Comparison of ENCODE assay signal across 12 cellular contexts in the genomic region with DNA sequence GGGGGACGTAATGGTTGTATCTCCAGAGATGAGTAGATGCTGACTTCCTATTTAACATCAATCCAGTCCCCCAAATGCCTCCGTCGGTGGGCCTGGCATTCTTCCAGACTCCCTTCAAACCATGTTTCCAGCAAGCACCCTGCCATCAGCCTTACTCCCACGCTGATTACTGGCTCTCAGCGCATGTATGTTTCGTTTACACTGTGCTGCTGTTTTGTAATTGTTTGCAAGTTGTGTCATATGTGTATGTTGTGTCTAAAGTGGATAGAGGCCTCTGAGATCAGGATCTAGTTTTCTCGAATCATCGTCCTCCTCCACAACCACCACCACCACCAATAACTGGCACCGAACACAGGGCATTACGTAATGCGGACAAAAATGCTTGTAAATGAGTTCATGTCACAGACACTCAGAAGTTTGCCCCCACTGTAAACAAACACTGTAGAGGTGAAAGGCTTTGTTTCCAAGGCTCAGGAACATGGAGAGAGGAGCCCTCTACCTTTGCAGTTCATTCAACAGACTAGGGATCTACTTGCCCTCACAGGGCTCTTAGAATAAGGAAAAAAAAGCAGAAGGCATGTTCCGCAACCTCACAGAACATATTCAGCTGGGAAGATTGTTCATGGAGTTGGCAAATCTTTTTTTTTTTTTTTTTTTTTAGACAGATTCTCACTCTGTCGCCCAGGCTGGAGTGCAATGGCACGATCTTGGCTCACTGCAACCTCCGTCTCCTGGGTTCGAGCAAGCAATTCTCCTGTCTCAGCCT. TPM values are rescaled to one million over a fixed set of nuclear protein-coding genes. Genes with fewer than 3 reads are reported as not detected.
A peak's percentile ranks its signal among the peaks of the same experiment; 100 is the strongest.
DNase-seq lines count a peak whose midpoint lies in the region; ATAC-seq and TF ChIP-seq lines count a peak whose summit lies in the region.
"Had no signal": no experiment of that assay in that cellular context is flagged by ENCODE, and none has a peak within 500 bp of the region (broad histone marks: within the 10 kb centered on the region; RNA-seq: fewer than 3 reads in every experiment).

No MANE protein-coding gene starts in this region.

- DNase-seq in A172 (ENCODE audit: low spot score), result peak; percentile 79
- peak; percentile 83 to 85 for DNase-seq in HL-60 (ENCODE audit: low read depth in 1 of 2, low spot score in 1 of 2)
- no peak for DNase-seq in WERI-Rb-1
- DNase-seq in left lung, result peak in 1 of 2 donors; percentile 41
- no peak for DNase-seq in NCI-H524 (lab: John Stamatoyannopoulos, UW)
- no peak for DNase-seq in stimulated activated naive CD8-positive, alpha-beta T cell treated with anti-CD3 and anti-CD28 coated beads, Interleukin-15, Interleukin-2, amounts not matched to agents 100 U/mL and 50 U/mL, for 24 hours
- DNase-seq in NK-92 treated with Interleukin-12 subunit alpha and Interleukin-12 subunit beta, amount 100 ng/mL, for 24 hours (lab: John Stamatoyannopoulos, UW), result no peak
- DNase-seq in suprapubic skin (ENCODE audit: low spot score in 2 of 2), result no peak
- DNase-seq: activated B cell treated with CpG ODN at 0.5 μM for 24 hours; activated naive CD8-positive, alpha-beta T cell treated with anti-CD3 and anti-CD28 coated beads, Interleukin-2, amount 10 ng/mL, durations not matched to agents 7 days and 5 days; CD4-positive, alpha-beta T cell; NCI-H82 had no signal

- TF ChIP-seq CTCF in HL-60 (IDR thresholded peaks at IDR 0.05; ENCODE audit: insufficient read depth, low read length), result no peak
- TF ChIP-seq CTCF in WERI-Rb-1 (IDR thresholded peaks at IDR 0.05; ENCODE audit: low read depth, low read length), result no peak
- TF ChIP-seq CTCF in left lung (IDR thresholded peaks at IDR 0.05), result no peak
- no peak for TF ChIP-seq CTCF in suprapubic skin (IDR thresholded peaks at IDR 0.05)

- 79% methylated on average over 16 of the region's 16 CpGs for WGBS in suprapubic skin

- intact Hi-C loops in left lung (cut with DNase I), result no loop called here

- TF ChIP-seq EP300 in suprapubic skin (IDR thresholded peaks at IDR 0.05), result no peak

- H3K4me1 ChIP-seq in left lung (peaks cover 23 to 33% of the 10 kb centered on the region in 2 donors), suprapubic skin (peaks cover 17% of the 10 kb centered on the region)

- H3K9me3 ChIP-seq in WERI-Rb-1 (ENCODE audit: severe bottlenecking) (no peaks in the 10 kb centered on the region), left lung (no peaks in the 10 kb centered on the region), suprapubic skin (no peaks in the 10 kb centered on the region)

- ATAC-seq in left lung, result peak; percentile 3
- no peak for ATAC-seq in stimulated activated naive CD8-positive, alpha-beta T cell treated with anti-CD3 and anti-CD28 coated beads, Interleukin-15, Interleukin-2, amounts not matched to agents 100 U/mL and 50 U/mL, for 24 hours

- H3K27me3 ChIP-seq in HL-60 (ENCODE audit: insufficient read depth, poor library complexity, severe bottlenecking) (no peaks in the 10 kb centered on the region), WERI-Rb-1 (ENCODE audit: insufficient read depth, low read depth, severe bottlenecking) (no peaks in the 10 kb centered on the region), left lung (no peaks in the 10 kb centered on the region), suprapubic skin (no peaks in the 10 kb centered on the region)

- no peaks in the 10 kb centered on the region for H3K36me3 ChIP-seq in WERI-Rb-1
- H3K36me3 ChIP-seq in left lung, result no peaks in the 10 kb centered on the region
- no peaks in the 10 kb centered on the region for H3K36me3 ChIP-seq in suprapubic skin

- TF ChIP-seq POLR2A in suprapubic skin (IDR thresholded peaks at IDR 0.05), result no peak

- H3K4me3 ChIP-seq in HL-60 (replicated peaks; ENCODE audit: insufficient read depth, low read length), result no peak overlapping the region
- H3K4me3 ChIP-seq in WERI-Rb-1 (ENCODE audit: low read depth, low read length), result no peak overlapping the region
- no peak overlapping the region for H3K4me3 ChIP-seq in left lung
- no peak overlapping the region for H3K4me3 ChIP-seq in suprapubic skin

- H3K27ac ChIP-seq in HL-60 (replicated peaks), result peak overlapping the region; percentile 51
- H3K27ac ChIP-seq in WERI-Rb-1, result peak overlapping the region; percentile 43
- H3K27ac ChIP-seq in left lung, result peak overlapping the region in 1 of 2 donors; percentile 26
- no peak overlapping the region for H3K27ac ChIP-seq in suprapubic skin

RNA-seq across cellular contexts. Expression of a gene that starts 46.1 kb away (rescaled TPM):
- 17.1 and 33.8 TPM in 2 replicates for total RNA-seq in A172 (2014; rRNA removed; shearing (Covaris generic))
- total RNA-seq in left lung (10 to 100 TPM; 41.3 to 66.7 TPM), suprapubic skin (100 to 1,000 TPM in 2 of 4 donors, 10 to 100 TPM in 2; 81.7 to 146 (median 116) TPM)

RNA-seq across cellular contexts. Expression of a gene that starts 52.8 kb away (rescaled TPM):
- 43.7 and 61.6 TPM in 2 replicates for total RNA-seq in A172 (2014; rRNA removed; shearing (Covaris generic))
- 10 to 100 TPM; 92.7 to 95.3 TPM for total RNA-seq in left lung
- total RNA-seq in suprapubic skin, result 100 to 1,000 TPM in 1 of 4 donors, 10 to 100 TPM in 3; 68.6 to 126 (median 76.7) TPM

Comparison
In these comparisons a context has a peak if more than half of its experiments do, and no peak if none do; other contexts are left out.
1. DNase-seq: peak in A172 (single experiment) and HL-60 (2 of 2); none in WERI-Rb-1 (single experiment), NCI-H524 (0 of 2), stimulated activated naive CD8-positive, alpha-beta T cell treated with anti-CD3 and anti-CD28 coated beads, Interleukin-15, Interleukin-2, amounts not matched to agents 100 U/mL and 50 U/mL, for 24 hours (single experiment), NK-92 treated with Interleukin-12 subunit alpha and Interleukin-12 subunit beta, amount 100 ng/mL, for 24 hours (single experiment) and suprapubic skin (0 of 2).